20 cellular contexts compared by ENCODE assay signal in genomic region chr11:106668147-106668546, GRCh38.
DNase-seq lines count a peak whose midpoint lies in the region; ATAC-seq and TF ChIP-seq lines count a peak whose summit lies in the region.
"Had no signal": no experiment of that assay in that cellular context is flagged by ENCODE, and none has a peak within 500 bp of the region (broad histone marks: within the 10 kb centered on the region; RNA-seq: fewer than 3 reads in every experiment).

No MANE protein-coding gene starts in this region.

- ATAC-seq in SK-N-SH treated with all-trans-retinoic acid at 6 μM for 48 hours (peak; percentile 93), GM21528 (IDR thresholded peaks at IDR 0.05; ENCODE audit: low FRiP score, unreplicated experiment) (no peak)
- ATAC-seq: GM12878, lower lobe of right lung, natural killer cell, psoas muscle had no signal

- DNase-seq in DMS 273 (lab: John Stamatoyannopoulos, UW; ENCODE audit: unreplicated experiment): peak; percentile 0
- DNase-seq in DMS 273 treated with DMSO at 0.1 percent for 48 hours (lab: John Stamatoyannopoulos, UW): no peak
- DNase-seq in choroid plexus epithelial cell (ENCODE audit: low read depth): peak; percentile 79
- DNase-seq in stromal cell of bone marrow (ENCODE audit: low read depth): peak; percentile 22
- DNase-seq in activated CD4-positive, alpha-beta T cell treated with anti-CD3 and anti-CD28 coated beads, Interleukin-2, amount 50 U/mL, for 48 hours: no peak
- DNase-seq in ureter (ENCODE audit: low spot score): no peak
- DNase-seq: activated CD4-positive, alpha-beta T cell treated with anti-CD3 and anti-CD28 coated beads, Interleukin-2, amount 10 ng/mL, durations not matched to agents 24 days and 14 days; CD4-positive, CD25-positive, alpha-beta regulatory T cell; glutamatergic neuron; lower lobe of right lung; natural killer cell; NCI-H1436 treated with DMSO at 0.1 percent for 48 hours; NCI-H446; psoas muscle; SHP77; stimulated activated naive CD4-positive, alpha-beta T cell; T-helper 9 cell had no signal

- H3K4me3 ChIP-seq in choroid plexus epithelial cell (ENCODE audit: low read depth, low read length): no peak overlapping the region
- H3K4me3 ChIP-seq: GM12878, lower lobe of right lung, psoas muscle had no signal

- no peak for TF ChIP-seq CTCF in choroid plexus epithelial cell (conservative IDR thresholded peaks at IDR 0.05; ENCODE audit: low read depth, low read length)

TF ChIP-seq in SK-N-SH treated with all-trans-retinoic acid at 6 μM for 48 hours, 23 proteins besides CTCF, POLR2A, EP300 and RAD21:
- TF ChIP-seq PPARA (CRISPR knock-in tag; IDR thresholded peaks at IDR 0.05; ENCODE audit: borderline replicate concordance) (no peak), TOX (CRISPR knock-in tag; IDR thresholded peaks at IDR 0.05; ENCODE audit: borderline replicate concordance) (peak; percentile 57; the same call in 1 of the 2 replicates)

Comparison
In these comparisons a context has a peak if more than half of its experiments do, and no peak if none do; other contexts are left out.
1. DNase-seq: peak in DMS 273 (single experiment), choroid plexus epithelial cell (single experiment) and stromal cell of bone marrow (single experiment); none in DMS 273 treated with DMSO at 0.1 percent for 48 hours (single experiment), activated CD4-positive, alpha-beta T cell treated with anti-CD3 and anti-CD28 coated beads, Interleukin-2, amount 50 U/mL, for 48 hours (0 of 2) and ureter (single experiment).